Comparison of ENCODE assay signal across 2 cellular contexts in genomic region chr4:8860892-8861575, GRCh38.
A peak's percentile ranks its signal among the peaks of the same experiment; 100 is the strongest.
TF ChIP-seq lines count a peak whose summit lies in the region.

No MANE protein-coding gene starts in this region.

TF ChIP-seq in GM23338, 12 proteins besides CTCF, POLR2A, EP300 and RAD21:
- TF ChIP-seq ZNF331 (CRISPR knock-in tag; IDR thresholded peaks at IDR 0.05; ENCODE audit: low read depth) (no peak), CREB1 (CRISPR knock-in tag; IDR thresholded peaks at IDR 0.05; ENCODE audit: low read depth) (no peak), POLR2AphosphoS5 (IDR thresholded peaks at IDR 0.05; ENCODE audit: low read depth) (no peak), EZH2 (IDR thresholded peaks at IDR 0.05; ENCODE audit: low read depth, unreplicated experiment) (peak; percentile 71), ETS1 (IDR thresholded peaks at IDR 0.05) (no peak), ZNF462 (CRISPR knock-in tag; IDR thresholded peaks at IDR 0.05) (no peak), REST (IDR thresholded peaks at IDR 0.05; ENCODE audit: unreplicated experiment) (no peak), ZNF114 (CRISPR knock-in tag; IDR thresholded peaks at IDR 0.05) (no peak), JUNB (IDR thresholded peaks at IDR 0.05; ENCODE audit: unreplicated experiment) (no peak), STAT1 (IDR thresholded peaks at IDR 0.05; ENCODE audit: unreplicated experiment) (no peak), EZH2phosphoT487 (IDR thresholded peaks at IDR 0.05; ENCODE audit: unreplicated experiment) (peak; percentile 87), NANOG (IDR thresholded peaks at IDR 0.05; ENCODE audit: borderline replicate concordance) (no peak)

TF ChIP-seq in endothelial cell of umbilical vein, 7 proteins besides CTCF, POLR2A, EP300 and RAD21:
- TF ChIP-seq GATA2 (IDR thresholded peaks at IDR 0.05; ENCODE audit: insufficient read depth, insufficient read length, low read depth, low read length): no peak
- no peak for TF ChIP-seq MAX (IDR thresholded peaks at IDR 0.05; ENCODE audit: insufficient read depth, insufficient read length)
- TF ChIP-seq MYC (IDR thresholded peaks at IDR 0.05; ENCODE audit: low read depth, low read length): no peak
- TF ChIP-seq EZH2 (IDR thresholded peaks at IDR 0.05; ENCODE audit: borderline replicate concordance, low read depth, low read length, severe bottlenecking): peak; percentile 93
- TF ChIP-seq JUN (IDR thresholded peaks at IDR 0.05; ENCODE audit: borderline replicate concordance, insufficient read depth, insufficient read length, low read depth): no peak
- TF ChIP-seq FOS (IDR thresholded peaks at IDR 0.05; ENCODE audit: borderline replicate concordance, insufficient read depth, low read length): no peak
- no peak for TF ChIP-seq POLR2AphosphoS5 (IDR thresholded peaks at IDR 0.05; ENCODE audit: insufficient read depth, low read depth, low read length)
